ENCODE assay signal across 13 cellular contexts in the genomic region with DNA sequence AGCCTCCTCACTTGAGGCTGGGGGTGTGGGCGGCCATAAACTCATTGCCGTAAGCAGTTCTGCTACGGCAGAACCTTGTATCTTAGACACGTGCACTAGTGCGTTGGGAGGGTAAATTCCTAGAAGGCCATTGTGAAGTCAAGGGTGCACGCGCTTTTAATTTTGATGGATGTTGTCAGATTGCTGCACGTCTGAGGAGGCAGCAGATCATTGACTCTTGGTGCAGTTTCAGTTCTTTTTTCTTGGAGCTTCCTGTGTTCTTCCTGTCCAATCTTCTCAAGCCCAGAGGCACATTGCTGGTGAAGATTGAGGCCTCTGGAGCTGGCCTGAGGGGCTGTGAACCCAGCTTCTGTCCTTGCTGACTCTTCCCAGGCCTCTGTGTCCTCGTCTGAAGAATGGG. TPM values are rescaled to one million over a fixed set of nuclear protein-coding genes. Genes with fewer than 3 reads are reported as not detected.
"Had no signal": no experiment of that assay in that cellular context is flagged by ENCODE, and none has a peak within 500 bp of the region (broad histone marks: within the 10 kb centered on the region; RNA-seq: fewer than 3 reads in every experiment).

No MANE protein-coding gene starts in this region.

RNA-seq across cellular contexts. Expression of gene EDN3, which starts 58.4 kb away (rescaled TPM):
- total RNA-seq: activated CD4-positive, alpha-beta T cell treated with anti-CD3 and anti-CD28 coated beads, Interleukin-2, amount 10 ng/mL, durations not matched to agents 24 days and 14 days; activated CD8-positive, alpha-beta memory T cell treated with anti-CD3 and anti-CD28 coated beads for 36 hours; activated CD8-positive, alpha-beta memory T cell treated with anti-CD3 and anti-CD28 coated beads, Interleukin-2, amount 10 ng/mL, durations not matched to agents 7 days and 5 days; activated CD8-positive, alpha-beta T cell treated with anti-CD3 and anti-CD28 coated beads, Interleukin-2, amount 10 ng/mL, durations not matched to agents 7 days and 5 days; activated naive CD4-positive, alpha-beta T cell treated with anti-CD3 and anti-CD28 coated beads for 36 hours; activated naive CD8-positive, alpha-beta T cell treated with anti-CD3 and anti-CD28 coated beads for 36 hours; activated T-helper 1 cell treated with anti-CD3 and anti-CD28 coated beads, Interleukin-12 subunit alpha, Interleukin-12 subunit beta, Interleukin-2, Interleukin-4 antibody, amounts not matched to agents 30 ng/mL and 10 ng/mL and 1 ng/mL, durations not matched to agents 14 hours and 24 hours and 36 hours; activated T-helper 2 cell treated with anti-CD3 and anti-CD28 coated beads, Interferon-gamma antibody, Interleukin-2, Interleukin-4, amounts not matched to agents 10 μg/mL and 5 μg/mL and 100 μg/mL, durations not matched to agents 14 hours and 24 hours and 36 hours; aorta; cardiac muscle cell; endodermal cell; epithelial cell of proximal tubule; foreskin keratinocyte had no signal
- polyA plus RNA-seq: cardiac muscle cell, foreskin keratinocyte had no signal
